Comparison of ENCODE assay signal across 28 cellular contexts in genomic region chr5:109439593-109439992, GRCh38.
"Had no signal": no experiment of that assay in that cellular context is flagged by ENCODE, and none has a peak within 500 bp of the region (broad histone marks: within the 10 kb centered on the region; RNA-seq: fewer than 3 reads in every experiment).

No MANE protein-coding gene starts in this region.

- H3K9me3 Mint-ChIP-seq: activated CD4-positive, alpha-beta memory T cell treated with anti-CD3 and anti-CD28 coated beads for 36 hours; activated CD4-positive, alpha-beta T cell treated with anti-CD3 and anti-CD28 coated beads, Interleukin-2, amount 10 ng/mL, durations not matched to agents 24 days and 14 days; activated naive CD4-positive, alpha-beta T cell treated with anti-CD3 and anti-CD28 coated beads, Interleukin-2, amount 50 U/mL, for 72 hours; activated T-cell treated with anti-CD3 and anti-CD28 coated beads, Interleukin-2, amount 50 U/mL, for 4 hours; activated T-helper 1 cell treated with anti-CD3 and anti-CD28 coated beads, Interleukin-12 subunit alpha, Interleukin-12 subunit beta, Interleukin-2, Interleukin-4 antibody, amounts not matched to agents 30 ng/mL and 10 ng/mL and 1 ng/mL, durations not matched to agents 14 hours and 24 hours and 36 hours; T-helper 1 cell treated with Interleukin-12 subunit alpha and Interleukin-12 subunit beta and Interleukin-4 antibody, amounts not matched to agents 30 μg/mL and 1 μg/mL, for 36 hours; T-helper 2 cell treated with Interferon-gamma antibody and Interleukin-4, amounts not matched to agents 5 μg/mL and 100 μg/mL, for 36 hours had no signal

- H3K9ac ChIP-seq: KMS-11, SK-N-SH had no signal

- H3K36me3 Mint-ChIP-seq: activated CD4-positive, alpha-beta memory T cell treated with anti-CD3 and anti-CD28 coated beads for 36 hours; activated naive CD4-positive, alpha-beta T cell treated with anti-CD3 and anti-CD28 coated beads, Interleukin-2, amount 50 U/mL, for 72 hours had no signal

- H3K4me3 ChIP-seq: adrenal gland, body of pancreas, breast epithelium, SJSA1 had no signal

- ATAC-seq: body of pancreas had no signal

- H3K27ac ChIP-seq: adrenal gland, body of pancreas, breast epithelium, KMS-11, SJSA1 had no signal

- H3K4me2 ChIP-seq: KMS-11, SK-N-SH had no signal

- H3K9me3 ChIP-seq: adrenal gland, body of pancreas, breast epithelium, SJSA1, SK-N-SH had no signal

- H3K36me3 ChIP-seq: adrenal gland, breast epithelium, SJSA1 had no signal

- DNase-seq: activated CD4-positive, alpha-beta memory T cell treated with anti-CD3 and anti-CD28 coated beads for 36 hours; activated CD8-positive, alpha-beta memory T cell treated with anti-CD3 and anti-CD28 coated beads, Interleukin-2, amount 50 U/mL, for 4 hours; activated gamma-delta T cell treated with Interleukin-2 at 50 U/mL for 16 hours; activated T-cell treated with anti-CD3 and anti-CD28 coated beads for 4 hours; adrenal gland; body of pancreas; MM.1S; NCI-H1092; NCI-H1436 treated with DMSO at 0.1 percent for 48 hours; NCI-H1694 treated with DMSO at 0.1 percent for 48 hours; NCI-H2029; NCI-H345; NCI-H524 treated with DMSO at 0.1 percent for 48 hours; NK-92 treated with Interleukin-12 subunit alpha and Interleukin-12 subunit beta, amount 100 ng/mL, for 24 hours; SHP77; SK-N-SH had no signal

- H3K27me3 ChIP-seq: adrenal gland, body of pancreas, breast epithelium, SJSA1 had no signal

- H3K4me1 ChIP-seq: adrenal gland, body of pancreas, breast epithelium, SJSA1 had no signal

- H3K4me1 Mint-ChIP-seq: activated CD4-positive, alpha-beta T cell treated with anti-CD3 and anti-CD28 coated beads, Interleukin-2, amount 10 ng/mL, durations not matched to agents 24 days and 14 days had no signal

- FAIRE-seq: astrocyte, TTC549 had no signal

- H3K4me3 Mint-ChIP-seq: activated CD4-positive, alpha-beta memory T cell treated with anti-CD3 and anti-CD28 coated beads for 36 hours; activated CD4-positive, alpha-beta T cell treated with anti-CD3 and anti-CD28 coated beads, Interleukin-2, amount 10 ng/mL, durations not matched to agents 24 days and 14 days; activated naive CD4-positive, alpha-beta T cell treated with anti-CD3 and anti-CD28 coated beads for 36 hours; activated T-cell treated with anti-CD3 and anti-CD28 coated beads, Interleukin-2, amount 50 U/mL, for 4 hours; activated T-helper 1 cell treated with anti-CD3 and anti-CD28 coated beads, Interleukin-12 subunit alpha, Interleukin-12 subunit beta, Interleukin-2, Interleukin-4 antibody, amounts not matched to agents 30 ng/mL and 10 ng/mL and 1 ng/mL, durations not matched to agents 14 hours and 24 hours and 36 hours; T-helper 1 cell treated with Interleukin-12 subunit alpha and Interleukin-12 subunit beta and Interleukin-4 antibody, amounts not matched to agents 30 μg/mL and 1 μg/mL, for 36 hours; T-helper 2 cell treated with Interferon-gamma antibody and Interleukin-4, amounts not matched to agents 5 μg/mL and 100 μg/mL, for 36 hours had no signal

- H3K27ac Mint-ChIP-seq: activated CD4-positive, alpha-beta memory T cell treated with anti-CD3 and anti-CD28 coated beads for 36 hours; activated CD4-positive, alpha-beta T cell treated with anti-CD3 and anti-CD28 coated beads, Interleukin-2, amount 10 ng/mL, durations not matched to agents 24 days and 14 days; activated naive CD4-positive, alpha-beta T cell treated with anti-CD3 and anti-CD28 coated beads for 36 hours; activated naive CD4-positive, alpha-beta T cell treated with anti-CD3 and anti-CD28 coated beads, Interleukin-2, amount 50 U/mL, for 72 hours; activated T-helper 1 cell treated with anti-CD3 and anti-CD28 coated beads, Interleukin-12 subunit alpha, Interleukin-12 subunit beta, Interleukin-2, Interleukin-4 antibody, amounts not matched to agents 30 ng/mL and 10 ng/mL and 1 ng/mL, durations not matched to agents 14 hours and 24 hours and 36 hours; T-helper 2 cell treated with Interferon-gamma antibody and Interleukin-4, amounts not matched to agents 5 μg/mL and 100 μg/mL, for 36 hours had no signal
